ENCODE assay signal across 12 cellular contexts in genomic region chr3:23648326-23648964, GRCh38.
DNase-seq lines count a peak whose midpoint lies in the region; FAIRE-seq and TF ChIP-seq lines count a peak whose summit lies in the region.
"Had no signal": no experiment of that assay in that cellular context is flagged by ENCODE, and none has a peak within 500 bp of the region (broad histone marks: within the 10 kb centered on the region; RNA-seq: fewer than 3 reads in every experiment).

No MANE protein-coding gene starts in this region.

- H3K36me3 ChIP-seq in H1 (ENCODE audit: control insufficient read depth in 2 of 4, insufficient read depth in 4 of 4, low read length in 3 of 4) (no peaks in the 10 kb centered on the region), mesendoderm (ENCODE audit: control insufficient read depth, insufficient read depth, low read length) (no peaks in the 10 kb centered on the region)
- H3K36me3 ChIP-seq: suprapubic skin had no signal

- H3K27me3 ChIP-seq in H1 (replicated peaks in 1 of 4; ENCODE audit: control insufficient read depth in 3 of 4, extremely low read depth in 1 of 4, insufficient read depth in 3 of 4, low read length in 3 of 4): no peaks in the 10 kb centered on the region
- H3K27me3 ChIP-seq in mesendoderm (ENCODE audit: insufficient read depth, low read length, poor library complexity): no peaks in the 10 kb centered on the region
- H3K27me3 ChIP-seq: suprapubic skin had no signal

- POLR2A ChIA-PET in H1 (lab: Charles Lee; ENCODE audit: partially characterized antibody): interaction anchor here (0.6 to 1.3 kb wide), 2 partner anchors 10 to 203 kb away, joined by 3 to 6 read pairs; no protein-coding TSS in a partner anchor

- H2AK5ac ChIP-seq in H1 (ENCODE audit: low read depth, low read length) (no peak overlapping the region), mesendoderm (ENCODE audit: low read length) (no peak overlapping the region)

- TF ChIP-seq CTCF in H1 (IDR thresholded peaks at IDR 0.05; ENCODE audit: control extremely low read depth in 1 of 3, insufficient read depth in 1 of 3, low read depth in 1 of 3, low read length in 3 of 3): peak in 2 of 3 experiments; percentile 22 to 26; a peak in 3 of 4 replicates

- H3K4me3 ChIP-seq in H1 (ENCODE audit: extremely low read depth in 1 of 4, insufficient read depth in 2 of 4, low read depth in 3 of 4, low read length in 4 of 4) (no peak overlapping the region), mesendoderm (ENCODE audit: low read length) (no peak overlapping the region)
- H3K4me3 ChIP-seq: suprapubic skin had no signal

- H2BK5ac ChIP-seq in H1 (ENCODE audit: low read depth, low read length) (no peak overlapping the region), mesendoderm (ENCODE audit: low read length) (no peak overlapping the region)

- H3K9me3 ChIP-seq in H1 (ENCODE audit: insufficient read depth in 2 of 2, low read depth in 1 of 2, low read length in 1 of 2): peaks cover 0 to 4% of the 10 kb centered on the region in 2 experiments; a peak in 1 of 4 replicates
- H3K9me3 ChIP-seq: suprapubic skin had no signal

- CTCF ChIA-PET in H1 (lab: Charles Lee; ENCODE audit: partially characterized antibody): interaction anchor here (0.6 to 2.8 kb wide), 11 partner anchors 9 to 324 kb away, joined by 3 to 16 read pairs (median 3); no protein-coding TSS in a partner anchor

- no peaks in the 10 kb centered on the region for H3K79me1 ChIP-seq in H1 (ENCODE audit: low read depth, low read length)
- H3K79me1 ChIP-seq in mesendoderm (ENCODE audit: low read length): no peaks in the 10 kb centered on the region

- H4K8ac ChIP-seq in H1 (ENCODE audit: extremely low read depth, insufficient read depth, low read length) (no peak overlapping the region), mesendoderm (ENCODE audit: low read depth, low read length) (no peak overlapping the region)

- H2BK120ac ChIP-seq in H1 (replicated peaks; ENCODE audit: low read depth, low read length) (no peak overlapping the region), mesendoderm (ENCODE audit: low read depth, low read length) (no peak overlapping the region)

- H3K4ac ChIP-seq in H1 (replicated peaks; ENCODE audit: insufficient read length, low read depth, low read length) (no peak overlapping the region), mesendoderm (ENCODE audit: low read depth, low read length) (no peak overlapping the region)

- H4K5ac ChIP-seq in H1 (ENCODE audit: insufficient read length, low read depth, low read length): no peak overlapping the region
- no peak overlapping the region for H4K5ac ChIP-seq in mesendoderm (ENCODE audit: low read length)

- peak overlapping the region; percentile 1; the same call in 1 of the 2 replicates for H2BK12ac ChIP-seq in H1 (ENCODE audit: low read depth, low read length)

- no peaks in the 10 kb centered on the region for H4K20me1 ChIP-seq in H1 (replicated peaks in 1 of 2; ENCODE audit: control insufficient read depth in 1 of 2, insufficient read depth in 2 of 2, low read length in 2 of 2)

- H3K23ac ChIP-seq in H1 (ENCODE audit: insufficient read length) (no peak overlapping the region), mesendoderm (ENCODE audit: low read length) (no peak overlapping the region)

- H3K4me2 ChIP-seq in H1 (ENCODE audit: insufficient read depth in 1 of 2, low read depth in 2 of 2, low read length in 2 of 2) (no peak overlapping the region), mesendoderm (ENCODE audit: low read length) (no peak overlapping the region)

- H3K56ac ChIP-seq in H1 (replicated peaks; ENCODE audit: insufficient read length, low read depth, low read length) (no peak overlapping the region), mesendoderm (ENCODE audit: low read length) (no peak overlapping the region)

- no peak for FAIRE-seq in H1 (lab: Jason Lieb, UNC)

- H3K9ac ChIP-seq in H1 (replicated peaks in 1 of 4; ENCODE audit: extremely low read depth in 1 of 4, low read depth in 3 of 4, low read length in 3 of 4) (no peak overlapping the region), mesendoderm (ENCODE audit: low read length) (no peak overlapping the region)

- H2BK15ac ChIP-seq in H1 (ENCODE audit: low read length) (peak overlapping the region; percentile 19; the same call in 1 of the 2 replicates), mesendoderm (replicated peaks; ENCODE audit: low read depth) (no peak overlapping the region)

- no peak overlapping the region for H4K91ac ChIP-seq in H1 (replicated peaks; ENCODE audit: insufficient read length, low read length)

- H3K79me2 ChIP-seq in H1 (ENCODE audit: control insufficient read depth in 1 of 2, insufficient read depth in 2 of 2, low read length in 2 of 2): no peaks in the 10 kb centered on the region
- no peaks in the 10 kb centered on the region for H3K79me2 ChIP-seq in mesendoderm (ENCODE audit: control insufficient read depth, insufficient read depth, low read length)

- TF ChIP-seq POLR2A in H1 (IDR thresholded peaks at IDR 0.05; ENCODE audit: control extremely low read depth in 1 of 2, low read depth in 2 of 2, low read length in 2 of 2): no peak

- no peak overlapping the region for H2AFZ ChIP-seq in H1 (ENCODE audit: low read length)

- DNase-seq in EL (peak; percentile 45), NCI-H69 (lab: John Stamatoyannopoulos, UW) (peak; percentile 53), H1 (ENCODE audit: low read depth in 1 of 2, low spot score in 2 of 2) (no peak), mesendoderm (peak; percentile 31), COR-L47 (lab: John Stamatoyannopoulos, UW) (no peak), ureter (ENCODE audit: low spot score) (no peak), NCI-H345 treated with DMSO at 0.1 percent for 48 hours (lab: John Stamatoyannopoulos, UW; ENCODE audit: unreplicated experiment) (no peak)
- no peak for DNase-seq in stimulated activated CD4-positive, alpha-beta T cell treated with anti-CD3 and anti-CD28 coated beads, Interleukin-2, amount 100 ng/mL, for 48 hours
- DNase-seq: activated CD4-positive, alpha-beta T cell treated with anti-CD3 and anti-CD28 coated beads for 4 hours; activated naive CD4-positive, alpha-beta T cell; NCI-H1694 had no signal

- no peaks in the 10 kb centered on the region; the same call in 1 of the 2 replicates for H3K23me2 ChIP-seq in H1 (ENCODE audit: low read depth, low read length)

- H2BK20ac ChIP-seq in H1 (ENCODE audit: low read length): peak overlapping the region; percentile 40; the same call in 1 of the 2 replicates

- WGBS in H1 (ENCODE audit: extremely low coverage in 1 of 2, insufficient coverage in 1 of 2, insufficient read length in 1 of 2, insufficient replicate concordance in 2 of 2, low coverage in 1 of 2, low lambda C conversion rate in 2 of 2, missing lambda C conversion rate in 1 of 2), 2 experiments: 92% methylated on average over 4 of the region's 4 CpGs; no CpG with 5 or more reads in 1 of the 2 experiments
- WGBS in mesendoderm (ENCODE audit: extremely low coverage, insufficient coverage, low lambda C conversion rate): no CpG with 5 or more reads among the region's 4 CpGs

- H3K4me1 ChIP-seq in H1 (replicated peaks in 1 of 4; ENCODE audit: control insufficient read depth in 3 of 4, insufficient read depth in 4 of 4, low read length in 3 of 4) (peaks cover 6 to 17% (median 12%) of the 10 kb centered on the region in 4 experiments; a peak in 5 of 7 replicates), mesendoderm (ENCODE audit: control insufficient read depth, low read depth, low read length) (peaks cover 7% of the 10 kb centered on the region)

- H3K18ac ChIP-seq in H1 (ENCODE audit: extremely low read depth, low read length): no peak overlapping the region; the same call in 1 of the 2 replicates
- no peak overlapping the region for H3K18ac ChIP-seq in mesendoderm (ENCODE audit: low read length)

- no peak for TF ChIP-seq EP300 in H1 (IDR thresholded peaks at IDR 0.05; ENCODE audit: borderline replicate concordance in 1 of 2, low read depth in 2 of 2, low read length in 2 of 2)

- H3K27ac ChIP-seq in H1 (ENCODE audit: low read depth, low read length): no peak overlapping the region
- no peak overlapping the region for H3K27ac ChIP-seq in mesendoderm (ENCODE audit: low read depth, low read length)
- H3K27ac ChIP-seq: suprapubic skin had no signal

- no peak overlapping the region for H3K14ac ChIP-seq in H1 (ENCODE audit: insufficient read length)

- peak; percentile 58 to 71 for TF ChIP-seq RAD21 in H1 (IDR thresholded peaks at IDR 0.05 in 1 of 2, conservative IDR thresholded peaks at IDR 0.05 in 1 of 2; ENCODE audit: low read depth in 2 of 2, low read length in 2 of 2)

TF ChIP-seq in H1, 55 proteins besides CTCF, POLR2A, EP300 and RAD21:
- no peak for TF ChIP-seq POLR2AphosphoS5 (IDR thresholded peaks at IDR 0.05; ENCODE audit: low read depth, low read length)
- TF ChIP-seq TEAD4 (IDR thresholded peaks at IDR 0.05; ENCODE audit: low read depth, low read length): no peak
- no peak for TF ChIP-seq CHD2 (IDR thresholded peaks at IDR 0.05; ENCODE audit: low read length)

Comparison
In these comparisons a context has a peak if more than half of its experiments do, and no peak if none do; other contexts are left out.
1. DNase-seq: peak in EL (single experiment), NCI-H69 (single experiment) and mesendoderm (single experiment); none in H1 (0 of 2), COR-L47 (single experiment), stimulated activated CD4-positive, alpha-beta T cell treated with anti-CD3 and anti-CD28 coated beads, Interleukin-2, amount 100 ng/mL, for 48 hours (0 of 2), ureter (single experiment) and NCI-H345 treated with DMSO at 0.1 percent for 48 hours (single experiment).